29 cellular contexts compared by ENCODE assay signal in the genomic region with DNA sequence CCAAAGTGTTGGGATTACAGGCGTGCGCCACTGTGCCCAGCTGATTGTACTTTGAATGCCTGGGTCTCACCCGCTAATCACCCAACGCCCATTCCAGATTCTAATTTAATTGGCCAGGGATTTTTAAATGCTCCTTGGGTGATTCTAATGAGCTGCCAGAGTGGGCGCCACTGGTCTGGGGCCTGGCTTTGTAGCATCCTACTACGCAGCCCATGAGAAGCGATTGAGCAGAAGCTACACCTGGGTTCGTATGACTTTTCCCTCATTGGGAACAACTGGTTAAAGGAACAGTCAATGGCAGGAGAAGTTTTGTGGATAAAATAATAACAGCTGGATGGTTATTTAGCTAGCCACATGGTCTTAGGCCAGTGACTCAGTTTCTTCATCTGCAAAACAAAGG.
"Had no signal": no experiment of that assay in that cellular context is flagged by ENCODE, and none has a peak within 500 bp of the region (broad histone marks: within the 10 kb centered on the region; RNA-seq: fewer than 3 reads in every experiment).

No MANE protein-coding gene starts in this region.

- H3K4me1 ChIP-seq: Peyer's patch had no signal

- H3K4me3 Mint-ChIP-seq: activated CD4-positive, alpha-beta T cell treated with anti-CD3 and anti-CD28 coated beads, Interleukin-2, amount 10 ng/mL, durations not matched to agents 24 days and 14 days; activated CD8-positive, alpha-beta T cell treated with anti-CD3 and anti-CD28 coated beads for 36 hours; activated naive CD8-positive, alpha-beta T cell treated with anti-CD3 and anti-CD28 coated beads for 36 hours; activated T-cell treated with anti-CD3 and anti-CD28 coated beads, Interleukin-2, amount 50 U/mL, for 72 hours; activated T-helper 17 cell treated with anti-CD3 and anti-CD28 coated beads, Interleukin-2, amount 50 U/mL, for 72 hours had no signal

- H3K36me3 Mint-ChIP-seq: activated naive CD8-positive, alpha-beta T cell treated with anti-CD3 and anti-CD28 coated beads for 36 hours had no signal

- DNase-seq: activated CD4-positive, alpha-beta T cell treated with anti-CD3 and anti-CD28 coated beads, Interleukin-2, amount 10 ng/mL, durations not matched to agents 24 days and 14 days; activated CD4-positive, alpha-beta T cell treated with anti-CD3 and anti-CD28 coated beads, Interleukin-2, amount 50 U/mL, for 4 hours; activated CD8-positive, alpha-beta T cell treated with anti-CD3 and anti-CD28 coated beads for 36 hours; activated effector memory CD4-positive, alpha-beta T cell treated with anti-CD3 and anti-CD28 coated beads, Interleukin-2, amount 50 U/mL, for 16 hours; activated naive CD4-positive, alpha-beta T cell; activated naive CD4-positive, alpha-beta T cell treated with anti-CD3 and anti-CD28 coated beads, Interleukin-2, amount 50 U/mL, for 16 hours; activated naive CD8-positive, alpha-beta T cell treated with anti-CD3 and anti-CD28 coated beads for 36 hours; activated T-cell treated with anti-CD3 and anti-CD28 coated beads, Interleukin-2, amount 50 U/mL, for 1 hour; activated T-cell treated with anti-CD3 and anti-CD28 coated beads, Interleukin-2, amount 50 U/mL, for 72 hours; amniotic stem cell; aorta; brain microvascular endothelial cell; central memory CD4-positive, alpha-beta T cell; Kasumi-1; KG1; MM.1S; MV-4-11; NCI-H187 treated with DMSO at 0.1 percent for 48 hours; NCI-H2081 treated with DMSO at 0.1 percent for 48 hours; NCI-H226; PC-3; Peyer's patch; RPMI8226; SW 1271; T-helper 1 cell; T-helper 2 cell; T-helper 9 cell; WERI-Rb-1 had no signal

- H3K4me3 ChIP-seq: Peyer's patch had no signal

- H3K9me3 Mint-ChIP-seq: activated CD4-positive, alpha-beta T cell treated with anti-CD3 and anti-CD28 coated beads, Interleukin-2, amount 10 ng/mL, durations not matched to agents 24 days and 14 days; activated CD8-positive, alpha-beta T cell treated with anti-CD3 and anti-CD28 coated beads for 36 hours; activated naive CD8-positive, alpha-beta T cell treated with anti-CD3 and anti-CD28 coated beads for 36 hours; activated T-cell treated with anti-CD3 and anti-CD28 coated beads, Interleukin-2, amount 50 U/mL, for 72 hours; activated T-helper 17 cell treated with anti-CD3 and anti-CD28 coated beads, Interleukin-2, amount 50 U/mL, for 72 hours had no signal

- H3K9me3 ChIP-seq: Peyer's patch had no signal

- H3K36me3 ChIP-seq: brain microvascular endothelial cell, Peyer's patch, WERI-Rb-1 had no signal

- H3K4me1 Mint-ChIP-seq: activated T-helper 17 cell treated with anti-CD3 and anti-CD28 coated beads, Interleukin-2, amount 50 U/mL, for 72 hours had no signal

- ATAC-seq: activated CD8-positive, alpha-beta T cell treated with anti-CD3 and anti-CD28 coated beads for 36 hours; activated T-cell treated with anti-CD3 and anti-CD28 coated beads, Interleukin-2, amount 50 U/mL, for 72 hours; activated T-helper 17 cell treated with anti-CD3 and anti-CD28 coated beads, Interleukin-2, amount 50 U/mL, for 72 hours; PC-3 had no signal

- H3K27me3 ChIP-seq: brain microvascular endothelial cell, Peyer's patch had no signal

- H3K27ac ChIP-seq: brain microvascular endothelial cell, Peyer's patch, WERI-Rb-1 had no signal

- H3K27ac Mint-ChIP-seq: activated CD4-positive, alpha-beta T cell treated with anti-CD3 and anti-CD28 coated beads, Interleukin-2, amount 10 ng/mL, durations not matched to agents 24 days and 14 days; activated CD8-positive, alpha-beta T cell treated with anti-CD3 and anti-CD28 coated beads for 36 hours; activated naive CD8-positive, alpha-beta T cell treated with anti-CD3 and anti-CD28 coated beads for 36 hours; activated T-cell treated with anti-CD3 and anti-CD28 coated beads, Interleukin-2, amount 50 U/mL, for 72 hours; activated T-helper 17 cell treated with anti-CD3 and anti-CD28 coated beads, Interleukin-2, amount 50 U/mL, for 72 hours had no signal
